In genomic region chr14:20682127-20682434, GRCh38 we compare ENCODE assay signal across 2 cellular contexts.
TF ChIP-seq lines count a peak whose summit lies in the region.

No MANE protein-coding gene starts in this region.

TF ChIP-seq in HEK293, 187 proteins besides CTCF, POLR2A, EP300 and RAD21:
- TF ChIP-seq SCRT2 (tag by site-specific recombination; IDR thresholded peaks at IDR 0.05), result no peak
- no peak for TF ChIP-seq ZNF785 (tag by site-specific recombination; IDR thresholded peaks at IDR 0.05)
- no peak for TF ChIP-seq ZNF837 (tag by site-specific recombination; IDR thresholded peaks at IDR 0.05)
- no peak for TF ChIP-seq SP2 (tag by site-specific recombination; IDR thresholded peaks at IDR 0.05)
- TF ChIP-seq ZNF274 (IDR thresholded peaks at IDR 0.05; ENCODE audit: low read length), result no peak
- TF ChIP-seq ZNF274 (tag by site-specific recombination; IDR thresholded peaks at IDR 0.05; ENCODE audit: borderline replicate concordance), result no peak
- TF ChIP-seq ZFP3 (tag by site-specific recombination; IDR thresholded peaks at IDR 0.05; ENCODE audit: low read depth), result no peak
- no peak for TF ChIP-seq ZNF157 (tag by site-specific recombination; IDR thresholded peaks at IDR 0.05)
- TF ChIP-seq ZNF580 (tag by site-specific recombination; IDR thresholded peaks at IDR 0.05), result no peak
- TF ChIP-seq ZNF48 (tag by site-specific recombination; IDR thresholded peaks at IDR 0.05), result no peak
- TF ChIP-seq ZNF133 (tag by site-specific recombination; IDR thresholded peaks at IDR 0.05), result no peak
- TF ChIP-seq ZNF174 (tag by site-specific recombination; IDR thresholded peaks at IDR 0.05), result no peak
- no peak for TF ChIP-seq ZNF37A (tag by site-specific recombination; IDR thresholded peaks at IDR 0.05)
- TF ChIP-seq HOXC10 (CRISPR knock-in tag; IDR thresholded peaks at IDR 0.05), result no peak
- no peak for TF ChIP-seq ZNF473 (tag by site-specific recombination; IDR thresholded peaks at IDR 0.05)
- TF ChIP-seq ZBTB48 (tag by site-specific recombination; IDR thresholded peaks at IDR 0.05), result no peak
- no peak for TF ChIP-seq ZNF280C (tag by site-specific recombination; IDR thresholded peaks at IDR 0.05)
- no peak for TF ChIP-seq MZF1 (tag by site-specific recombination; IDR thresholded peaks at IDR 0.05; ENCODE audit: borderline replicate concordance)

TF ChIP-seq in HepG2, 621 proteins besides CTCF, POLR2A, EP300 and RAD21 (continues in another document):
- TF ChIP-seq ZNF747 (CRISPR knock-in tag; IDR thresholded peaks at IDR 0.05; ENCODE audit: borderline replicate concordance) (no peak), TFE3 (CRISPR knock-in tag; IDR thresholded peaks at IDR 0.05) (no peak; the same call in 1 of the 2 replicates), SRSF4 (IDR thresholded peaks at IDR 0.05; ENCODE audit: low read depth, low read length, poor library complexity, severe bottlenecking) (no peak), ZNF567 (CRISPR knock-in tag; IDR thresholded peaks at IDR 0.05; ENCODE audit: borderline replicate concordance) (0 out of 2 replicates have a peak, but pooled peaks have one; percentile 35), ZNF550 (CRISPR knock-in tag; IDR thresholded peaks at IDR 0.05; ENCODE audit: borderline replicate concordance) (0 out of 2 replicates have a peak, but pooled peaks have one; percentile 37), ATF3 (CRISPR knock-in tag; IDR thresholded peaks at IDR 0.05) (no peak), MXI1 (IDR thresholded peaks at IDR 0.05; ENCODE audit: borderline replicate concordance, low read depth, low read length) (no peak), HBP1 (CRISPR knock-in tag; IDR thresholded peaks at IDR 0.05; ENCODE audit: low read depth) (no peak), MLXIP (CRISPR knock-in tag; IDR thresholded peaks at IDR 0.05; ENCODE audit: borderline replicate concordance) (no peak), SUZ12 (IDR thresholded peaks at IDR 0.05; ENCODE audit: low read depth, low read length) (no peak), ZBTB7A (CRISPR knock-in tag; IDR thresholded peaks at IDR 0.05) (no peak), STAG1 (CRISPR knock-in tag; IDR thresholded peaks at IDR 0.05) (0 out of 2 replicates have a peak, but pooled peaks have one; percentile 2), POGK (CRISPR knock-in tag; conservative IDR thresholded peaks at IDR 0.05) (no peak), KAT7 (CRISPR knock-in tag; IDR thresholded peaks at IDR 0.05; ENCODE audit: borderline replicate concordance) (no peak), ZNF3 (CRISPR knock-in tag; IDR thresholded peaks at IDR 0.05) (no peak; the same call in 1 of the 2 replicates), ZNF629 (CRISPR knock-in tag; conservative IDR thresholded peaks at IDR 0.05) (0 out of 2 replicates have a peak, but pooled peaks have one; percentile 26), ZNF710 (CRISPR knock-in tag; IDR thresholded peaks at IDR 0.05; ENCODE audit: borderline replicate concordance) (no peak), TRAFD1 (CRISPR knock-in tag; IDR thresholded peaks at IDR 0.05; ENCODE audit: borderline replicate concordance) (no peak), NR1H2 (CRISPR knock-in tag; IDR thresholded peaks at IDR 0.05; ENCODE audit: borderline replicate concordance, low read depth) (no peak), TERF1 (CRISPR knock-in tag; IDR thresholded peaks at IDR 0.05) (no peak), RNF2 (conservative IDR thresholded peaks at IDR 0.05; ENCODE audit: low read depth) (no peak), ISX (CRISPR knock-in tag; conservative IDR thresholded peaks at IDR 0.05) (peak; percentile 65; the same call in 1 of the 2 replicates), NR2F6 (IDR thresholded peaks at IDR 0.05) (no peak), NR2F6 (CRISPR knock-in tag; IDR thresholded peaks at IDR 0.05) (no peak), ZNF414 (CRISPR knock-in tag; IDR thresholded peaks at IDR 0.05) (0 out of 2 replicates have a peak, but pooled peaks have one; percentile 39), ZNF572 (CRISPR knock-in tag; IDR thresholded peaks at IDR 0.05) (peak; percentile 3; the same call in 1 of the 2 replicates), SNAPC2 (CRISPR knock-in tag; IDR thresholded peaks at IDR 0.05) (no peak), TCF12 (IDR thresholded peaks at IDR 0.05) (no peak), TCF12 (CRISPR knock-in tag; IDR thresholded peaks at IDR 0.05) (no peak), JUNB (CRISPR knock-in tag; IDR thresholded peaks at IDR 0.05; ENCODE audit: borderline replicate concordance) (no peak), KDM6A (CRISPR knock-in tag; IDR thresholded peaks at IDR 0.05; ENCODE audit: low read depth) (no peak), ZNF251 (CRISPR knock-in tag; IDR thresholded peaks at IDR 0.05) (no peak), MXD3 (CRISPR knock-in tag; IDR thresholded peaks at IDR 0.05) (peak; percentile 13; the same call in 1 of the 2 replicates), ZNF280D (CRISPR knock-in tag; IDR thresholded peaks at IDR 0.05) (no peak; the same call in 1 of the 2 replicates)
